ENCODE assay signal across 11 cellular contexts in the genomic region with DNA sequence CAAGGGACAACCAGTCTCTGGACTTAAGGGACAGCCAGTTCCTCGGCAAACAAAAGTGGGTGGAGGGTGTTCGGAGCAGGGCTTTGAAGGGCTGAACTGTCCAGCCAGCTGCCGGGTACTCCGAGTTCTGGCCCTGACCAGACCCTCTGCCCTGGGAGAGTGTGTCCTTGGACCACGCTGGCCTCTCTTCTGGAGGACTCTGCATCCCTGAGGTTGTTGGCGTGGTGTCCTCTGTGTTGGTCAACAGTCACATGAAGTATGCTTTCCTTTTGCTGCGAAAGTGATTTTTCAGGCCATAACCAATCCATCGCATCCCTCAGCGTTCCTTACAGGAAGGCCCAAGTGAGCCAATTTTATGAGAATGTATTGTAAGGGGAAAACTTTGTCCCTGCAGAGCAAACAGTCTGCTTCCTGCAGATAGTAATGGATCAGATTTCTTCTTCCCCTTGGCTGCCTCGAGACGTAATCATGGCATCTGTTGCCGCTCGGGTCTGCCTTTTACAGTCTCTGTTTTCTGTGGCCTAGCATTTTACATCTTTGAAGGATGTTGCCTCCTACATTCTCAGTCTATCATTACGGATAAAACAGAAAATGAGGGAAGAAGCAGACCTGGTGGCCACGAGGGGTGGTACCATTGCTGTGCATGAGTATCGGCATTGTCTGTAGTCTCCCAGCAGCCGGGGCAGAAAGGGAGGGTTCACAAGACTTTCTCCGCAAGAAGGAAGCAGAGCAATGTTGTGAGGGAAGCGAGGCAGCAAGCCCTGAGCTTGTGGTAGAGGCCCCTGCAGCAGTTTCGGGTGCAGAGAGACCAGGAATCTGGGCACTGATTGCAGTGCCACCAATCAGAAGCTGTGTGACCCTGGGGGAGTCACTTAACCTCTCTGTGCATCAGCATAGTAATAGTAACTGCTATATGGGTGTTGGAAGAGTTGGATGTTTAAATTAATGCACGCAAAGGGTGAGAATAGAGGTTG. TPM values are rescaled to one million over a fixed set of nuclear protein-coding genes. Genes with fewer than 3 reads are reported as not detected.
DNase-seq lines count a peak whose midpoint lies in the region; ATAC-seq and TF ChIP-seq lines count a peak whose summit lies in the region.
"Had no signal": no experiment of that assay in that cellular context is flagged by ENCODE, and none has a peak within 500 bp of the region (broad histone marks: within the 10 kb centered on the region; RNA-seq: fewer than 3 reads in every experiment).

No MANE protein-coding gene starts in this region.

- H3K4me3 Mint-ChIP-seq in nephron = no peak overlapping the region

- peak overlapping the region; percentile 56 to 85 (median 68) for H3K27ac Mint-ChIP-seq in nephron

- peaks cover 20% of the 10 kb centered on the region for H3K27me3 Mint-ChIP-seq in nephron (ENCODE audit: low read depth)

- H3K9me3 Mint-ChIP-seq in nephron = no peaks in the 10 kb centered on the region

- H3K4me3 ChIP-seq in LNCaP clone FGC (ENCODE audit: low read depth, low read length) = no peak overlapping the region

- DNase-seq in 8988T (peak; percentile 2), LNCaP clone FGC (ENCODE audit: low read depth) (peak; percentile 79), glomerular endothelial cell (ENCODE audit: extremely low read depth, low read depth, low spot score) (peak; percentile 94), DMS114 treated with DMSO at 0.1 percent for 48 hours (lab: John Stamatoyannopoulos, UW; ENCODE audit: unreplicated experiment) (no peak), A172 (ENCODE audit: low spot score) (no peak)
- DNase-seq: cortex of kidney, T1000 had no signal

- ATAC-seq in HG02759 (IDR thresholded peaks at IDR 0.05; ENCODE audit: unreplicated experiment) (no peak), GM21528 (IDR thresholded peaks at IDR 0.05; ENCODE audit: low FRiP score, unreplicated experiment) (no peak)

- peaks cover 34% of the 10 kb centered on the region for H3K4me1 Mint-ChIP-seq in nephron

- H3K36me3 Mint-ChIP-seq in nephron (ENCODE audit: low read depth) = no peaks in the 10 kb centered on the region

- no peak for TF ChIP-seq CTCF in LNCaP clone FGC (IDR thresholded peaks at IDR 0.05; ENCODE audit: control insufficient read depth, extremely low read depth, insufficient read depth)
- TF ChIP-seq CTCF in nephron (IDR thresholded peaks at IDR 0.05; ENCODE audit: unreplicated experiment in 3 of 3) = no peak

RNA-seq across cellular contexts. Expression of a gene that starts 47.4 kb away (rescaled TPM):
- total RNA-seq in glomerular endothelial cell = not detected in 2 replicates
- not detected in 2 replicates for total RNA-seq in A172 (2014; rRNA removed; shearing (Covaris generic))
- total RNA-seq: LHCN-M2 had no signal

RNA-seq across cellular contexts. Expression of a gene that starts 57.1 kb away (rescaled TPM):
- total RNA-seq in glomerular endothelial cell = 44.3 and 76.7 TPM in 2 replicates
- 70.3 and 74.7 TPM in 2 replicates for total RNA-seq in A172 (2014; rRNA removed; shearing (Covaris generic))

Comparison
In these comparisons a context has a peak if more than half of its experiments do, and no peak if none do; other contexts are left out.
1. DNase-seq: peak in 8988T (single experiment), LNCaP clone FGC (single experiment) and glomerular endothelial cell (single experiment); none in DMS114 treated with DMSO at 0.1 percent for 48 hours (single experiment) and A172 (single experiment).